ENCODE assay signal across 1 cellular context in genomic region chr11:69691449-69691848, GRCh38.
TF ChIP-seq lines count a peak whose summit lies in the region.

No MANE protein-coding gene starts in this region.

TF ChIP-seq in K562, 482 proteins besides CTCF, POLR2A, EP300 and RAD21 (continues in another document):
- no peak for TF ChIP-seq CBX8 (IDR thresholded peaks at IDR 0.05; ENCODE audit: borderline replicate concordance, extremely low read depth, low read depth, low read length, poor library complexity, severe bottlenecking)
- peak; percentile 50; the same call in 1 of the 2 replicates for TF ChIP-seq JUN (IDR thresholded peaks at IDR 0.05; ENCODE audit: borderline replicate concordance, low read depth, low read length)
- no peak for TF ChIP-seq JUN (CRISPR knock-in tag; IDR thresholded peaks at IDR 0.05; ENCODE audit: borderline replicate concordance)
- TF ChIP-seq HMGXB4 (CRISPR knock-in tag; IDR thresholded peaks at IDR 0.05): no peak
- TF ChIP-seq SOX6 (IDR thresholded peaks at IDR 0.05): peak; percentile 46; the same call in 1 of the 2 replicates
- TF ChIP-seq MAFK (IDR thresholded peaks at IDR 0.05; ENCODE audit: low read length): no peak
- TF ChIP-seq ZNF589 (CRISPR knock-in tag; IDR thresholded peaks at IDR 0.05; ENCODE audit: low read depth): no peak
- no peak for TF ChIP-seq BRCA1 (IDR thresholded peaks at IDR 0.05)
- TF ChIP-seq BRCA1 (CRISPR knock-in tag; IDR thresholded peaks at IDR 0.05): no peak
- TF ChIP-seq ARID2 (IDR thresholded peaks at IDR 0.05): no peak
- 0 out of 2 replicates have a peak, but pooled peaks have one; percentile 9 for TF ChIP-seq CEBPB (tag; IDR thresholded peaks at IDR 0.05)
- no peak for TF ChIP-seq ZNF717 (CRISPR knock-in tag; IDR thresholded peaks at IDR 0.05)
- TF ChIP-seq HMG20A (CRISPR knock-in tag; conservative IDR thresholded peaks at IDR 0.05): no peak
- TF ChIP-seq RCOR1 (IDR thresholded peaks at IDR 0.05; ENCODE audit: borderline replicate concordance in 1 of 2, low read depth in 2 of 2, low read length in 2 of 2): peak in 1 of 2 experiments; percentile 44; a peak in 1 of 4 replicates
- TF ChIP-seq HDAC1 (IDR thresholded peaks at IDR 0.05): no peak
- no peak for TF ChIP-seq HOXB6 (CRISPR knock-in tag; IDR thresholded peaks at IDR 0.05; ENCODE audit: borderline replicate concordance)
- TF ChIP-seq POLR2AphosphoS5 (IDR thresholded peaks at IDR 0.05; ENCODE audit: control insufficient read depth, insufficient read depth, low read depth, low read length): no peak
- TF ChIP-seq KAT2B (IDR thresholded peaks at IDR 0.05; ENCODE audit: low read depth, low read length): no peak
- TF ChIP-seq MCM2 (IDR thresholded peaks at IDR 0.05; ENCODE audit: low read depth): no peak
- no peak for TF ChIP-seq HDAC8 (tag; IDR thresholded peaks at IDR 0.05)
- TF ChIP-seq MTA2 (IDR thresholded peaks at IDR 0.05; ENCODE audit: low read depth): no peak
- TF ChIP-seq ZNF354B (CRISPR knock-in tag; IDR thresholded peaks at IDR 0.05): no peak
- TF ChIP-seq HNRNPUL1 (IDR thresholded peaks at IDR 0.05; ENCODE audit: low read length): no peak
- TF ChIP-seq ZNF408 (CRISPR knock-in tag; IDR thresholded peaks at IDR 0.05; ENCODE audit: low read depth): no peak
- no peak for TF ChIP-seq FOS (IDR thresholded peaks at IDR 0.05; ENCODE audit: extremely low read depth, insufficient read length)
- TF ChIP-seq, protein P1, sequence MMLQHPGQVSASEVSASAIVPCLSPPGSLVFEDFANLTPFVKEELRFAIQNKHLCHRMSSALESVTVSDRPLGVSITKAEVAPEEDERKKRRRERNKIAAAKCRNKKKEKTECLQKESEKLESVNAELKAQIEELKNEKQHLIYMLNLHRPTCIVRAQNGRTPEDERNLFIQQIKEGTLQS (IDR thresholded peaks at IDR 0.05): peak; percentile 86
- TF ChIP-seq, protein P1 (CRISPR knock-in tag; conservative IDR thresholded peaks at IDR 0.05): no peak
- TF ChIP-seq, protein P2, sequence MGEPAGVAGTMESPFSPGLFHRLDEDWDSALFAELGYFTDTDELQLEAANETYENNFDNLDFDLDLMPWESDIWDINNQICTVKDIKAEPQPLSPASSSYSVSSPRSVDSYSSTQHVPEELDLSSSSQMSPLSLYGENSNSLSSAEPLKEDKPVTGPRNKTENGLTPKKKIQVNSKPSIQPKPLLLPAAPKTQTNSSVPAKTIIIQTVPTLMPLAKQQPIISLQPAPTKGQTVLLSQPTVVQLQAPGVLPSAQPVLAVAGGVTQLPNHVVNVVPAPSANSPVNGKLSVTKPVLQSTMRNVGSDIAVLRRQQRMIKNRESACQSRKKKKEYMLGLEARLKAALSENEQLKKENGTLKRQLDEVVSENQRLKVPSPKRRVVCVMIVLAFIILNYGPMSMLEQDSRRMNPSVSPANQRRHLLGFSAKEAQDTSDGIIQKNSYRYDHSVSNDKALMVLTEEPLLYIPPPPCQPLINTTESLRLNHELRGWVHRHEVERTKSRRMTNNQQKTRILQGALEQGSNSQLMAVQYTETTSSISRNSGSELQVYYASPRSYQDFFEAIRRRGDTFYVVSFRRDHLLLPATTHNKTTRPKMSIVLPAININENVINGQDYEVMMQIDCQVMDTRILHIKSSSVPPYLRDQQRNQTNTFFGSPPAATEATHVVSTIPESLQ (CRISPR knock-in tag; IDR thresholded peaks at IDR 0.05): no peak
- TF ChIP-seq CEBPG (CRISPR knock-in tag; IDR thresholded peaks at IDR 0.05): peak; percentile 95
- TF ChIP-seq CEBPG (tag; conservative IDR thresholded peaks at IDR 0.05 in 1 of 2, IDR thresholded peaks at IDR 0.05 in 1 of 2): peak; percentile 67 to 97
- TF ChIP-seq CSDE1 (IDR thresholded peaks at IDR 0.05): no peak
- no peak for TF ChIP-seq XRCC4 (IDR thresholded peaks at IDR 0.05; ENCODE audit: extremely low read depth, insufficient read depth, insufficient read length)
- no peak for TF ChIP-seq MEF2D (tag; conservative IDR thresholded peaks at IDR 0.05; ENCODE audit: low read depth)
- TF ChIP-seq BRF1 (IDR thresholded peaks at IDR 0.05; ENCODE audit: borderline replicate concordance, extremely low read depth, insufficient read length): no peak
- no peak for TF ChIP-seq NR3C1 (CRISPR knock-in tag; IDR thresholded peaks at IDR 0.05)
- peak; percentile 99 for TF ChIP-seq TRIM24 (IDR thresholded peaks at IDR 0.05)
- TF ChIP-seq, protein P3, sequence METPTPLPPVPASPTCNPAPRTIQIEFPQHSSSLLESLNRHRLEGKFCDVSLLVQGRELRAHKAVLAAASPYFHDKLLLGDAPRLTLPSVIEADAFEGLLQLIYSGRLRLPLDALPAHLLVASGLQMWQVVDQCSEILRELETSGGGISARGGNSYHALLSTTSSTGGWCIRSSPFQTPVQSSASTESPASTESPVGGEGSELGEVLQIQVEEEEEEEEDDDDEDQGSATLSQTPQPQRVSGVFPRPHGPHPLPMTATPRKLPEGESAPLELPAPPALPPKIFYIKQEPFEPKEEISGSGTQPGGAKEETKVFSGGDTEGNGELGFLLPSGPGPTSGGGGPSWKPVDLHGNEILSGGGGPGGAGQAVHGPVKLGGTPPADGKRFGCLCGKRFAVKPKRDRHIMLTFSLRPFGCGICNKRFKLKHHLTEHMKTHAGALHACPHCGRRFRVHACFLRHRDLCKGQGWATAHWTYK (CRISPR knock-in tag; IDR thresholded peaks at IDR 0.05): no peak
- TF ChIP-seq MCM5 (IDR thresholded peaks at IDR 0.05; ENCODE audit: low read depth): no peak
- no peak for TF ChIP-seq COPS2 (conservative IDR thresholded peaks at IDR 0.05)
- TF ChIP-seq, protein P4, sequence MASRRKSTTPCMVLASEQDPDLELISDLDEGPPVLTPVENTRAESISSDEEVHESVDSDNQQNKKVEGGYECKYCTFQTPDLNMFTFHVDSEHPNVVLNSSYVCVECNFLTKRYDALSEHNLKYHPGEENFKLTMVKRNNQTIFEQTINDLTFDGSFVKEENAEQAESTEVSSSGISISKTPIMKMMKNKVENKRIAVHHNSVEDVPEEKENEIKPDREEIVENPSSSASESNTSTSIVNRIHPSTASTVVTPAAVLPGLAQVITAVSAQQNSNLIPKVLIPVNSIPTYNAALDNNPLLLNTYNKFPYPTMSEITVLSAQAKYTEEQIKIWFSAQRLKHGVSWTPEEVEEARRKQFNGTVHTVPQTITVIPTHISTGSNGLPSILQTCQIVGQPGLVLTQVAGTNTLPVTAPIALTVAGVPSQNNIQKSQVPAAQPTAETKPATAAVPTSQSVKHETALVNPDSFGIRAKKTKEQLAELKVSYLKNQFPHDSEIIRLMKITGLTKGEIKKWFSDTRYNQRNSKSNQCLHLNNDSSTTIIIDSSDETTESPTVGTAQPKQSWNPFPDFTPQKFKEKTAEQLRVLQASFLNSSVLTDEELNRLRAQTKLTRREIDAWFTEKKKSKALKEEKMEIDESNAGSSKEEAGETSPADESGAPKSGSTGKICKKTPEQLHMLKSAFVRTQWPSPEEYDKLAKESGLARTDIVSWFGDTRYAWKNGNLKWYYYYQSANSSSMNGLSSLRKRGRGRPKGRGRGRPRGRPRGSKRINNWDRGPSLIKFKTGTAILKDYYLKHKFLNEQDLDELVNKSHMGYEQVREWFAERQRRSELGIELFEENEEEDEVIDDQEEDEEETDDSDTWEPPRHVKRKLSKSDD (conservative IDR thresholded peaks at IDR 0.05; ENCODE audit: low read length): no peak
- TF ChIP-seq SMC3 (conservative IDR thresholded peaks at IDR 0.05; ENCODE audit: insufficient read depth, low read depth, low read length): no peak
- TF ChIP-seq ZEB2 (IDR thresholded peaks at IDR 0.05): peak; percentile 82
- TF ChIP-seq POLR2G (IDR thresholded peaks at IDR 0.05; ENCODE audit: low read depth, low read length): no peak
- TF ChIP-seq, protein P5, sequence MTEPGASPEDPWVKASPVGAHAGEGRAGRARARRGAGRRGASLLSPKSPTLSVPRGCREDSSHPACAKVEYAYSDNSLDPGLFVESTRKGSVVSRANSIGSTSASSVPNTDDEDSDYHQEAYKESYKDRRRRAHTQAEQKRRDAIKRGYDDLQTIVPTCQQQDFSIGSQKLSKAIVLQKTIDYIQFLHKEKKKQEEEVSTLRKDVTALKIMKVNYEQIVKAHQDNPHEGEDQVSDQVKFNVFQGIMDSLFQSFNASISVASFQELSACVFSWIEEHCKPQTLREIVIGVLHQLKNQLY (CRISPR knock-in tag; conservative IDR thresholded peaks at IDR 0.05): no peak
- no peak for TF ChIP-seq TEAD4 (IDR thresholded peaks at IDR 0.05; ENCODE audit: low read length)
- TF ChIP-seq TEAD4 (CRISPR knock-in tag; IDR thresholded peaks at IDR 0.05; ENCODE audit: borderline replicate concordance): no peak
- no peak for TF ChIP-seq KAT7 (CRISPR knock-in tag; IDR thresholded peaks at IDR 0.05; ENCODE audit: borderline replicate concordance)
- no peak for TF ChIP-seq ZNF277 (CRISPR knock-in tag; IDR thresholded peaks at IDR 0.05; ENCODE audit: borderline replicate concordance)
- TF ChIP-seq KDM1A (IDR thresholded peaks at IDR 0.05): no peak
- no peak for TF ChIP-seq CHD2 (IDR thresholded peaks at IDR 0.05; ENCODE audit: low read depth, low read length)
- no peak for TF ChIP-seq CREB3L1 (IDR thresholded peaks at IDR 0.05; ENCODE audit: borderline replicate concordance, low read depth)
- no peak for TF ChIP-seq PCBP1 (IDR thresholded peaks at IDR 0.05; ENCODE audit: low read depth, low read length, poor library complexity, severe bottlenecking)
- TF ChIP-seq ATF4 (CRISPR knock-in tag; IDR thresholded peaks at IDR 0.05): 0 out of 2 replicates have a peak, but pooled peaks have one; percentile 61
- no peak for TF ChIP-seq HDAC6 (IDR thresholded peaks at IDR 0.05; ENCODE audit: low read depth, low read length)
- TF ChIP-seq, protein P6, sequence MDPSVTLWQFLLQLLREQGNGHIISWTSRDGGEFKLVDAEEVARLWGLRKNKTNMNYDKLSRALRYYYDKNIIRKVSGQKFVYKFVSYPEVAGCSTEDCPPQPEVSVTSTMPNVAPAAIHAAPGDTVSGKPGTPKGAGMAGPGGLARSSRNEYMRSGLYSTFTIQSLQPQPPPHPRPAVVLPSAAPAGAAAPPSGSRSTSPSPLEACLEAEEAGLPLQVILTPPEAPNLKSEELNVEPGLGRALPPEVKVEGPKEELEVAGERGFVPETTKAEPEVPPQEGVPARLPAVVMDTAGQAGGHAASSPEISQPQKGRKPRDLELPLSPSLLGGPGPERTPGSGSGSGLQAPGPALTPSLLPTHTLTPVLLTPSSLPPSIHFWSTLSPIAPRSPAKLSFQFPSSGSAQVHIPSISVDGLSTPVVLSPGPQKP (CRISPR knock-in tag; IDR thresholded peaks at IDR 0.05): no peak
- TF ChIP-seq IRF2 (CRISPR knock-in tag; IDR thresholded peaks at IDR 0.05): no peak
- TF ChIP-seq PHB2 (IDR thresholded peaks at IDR 0.05; ENCODE audit: low read depth): no peak
- no peak for TF ChIP-seq ZNF431 (CRISPR knock-in tag; IDR thresholded peaks at IDR 0.05)
- TF ChIP-seq BRD4 (IDR thresholded peaks at IDR 0.05): no peak
- TF ChIP-seq OTX1 (CRISPR knock-in tag; IDR thresholded peaks at IDR 0.05): no peak
- peak; percentile 23; the same call in 1 of the 2 replicates for TF ChIP-seq EP400 (IDR thresholded peaks at IDR 0.05)
- no peak for TF ChIP-seq ZBTB26 (CRISPR knock-in tag; IDR thresholded peaks at IDR 0.05)
- no peak for TF ChIP-seq SAFB (IDR thresholded peaks at IDR 0.05; ENCODE audit: borderline replicate concordance, low read depth, low read length)
